ENCODE assay signal across 1 cellular context in the genomic region with DNA sequence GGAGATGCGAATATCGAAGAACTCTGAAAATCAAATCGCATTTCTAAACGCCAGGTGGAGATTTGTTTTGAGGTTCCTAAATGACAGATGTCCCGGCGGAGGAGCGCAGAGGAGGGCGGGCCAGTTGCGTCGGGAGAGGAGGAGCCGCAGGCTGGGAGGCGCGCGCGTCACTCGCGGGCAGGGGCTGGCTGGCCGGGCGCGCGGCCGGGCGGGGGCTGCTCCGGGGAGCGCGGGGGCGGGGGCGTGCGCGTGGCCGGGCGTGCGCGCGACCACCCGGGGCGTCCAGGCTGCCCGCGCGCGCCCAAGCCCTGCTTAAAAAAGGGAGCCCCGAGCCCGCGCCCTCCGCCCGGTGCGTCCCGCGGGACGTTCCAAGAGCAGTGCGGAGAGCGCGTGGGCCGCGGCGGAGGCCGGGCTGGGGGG.
A peak's percentile ranks its signal among the peaks of the same experiment; 100 is the strongest.
TF ChIP-seq lines count a peak whose summit lies in the region.

No MANE protein-coding gene starts in this region.

TF ChIP-seq in HEK293, 187 proteins besides CTCF, POLR2A, EP300 and RAD21 (continued from another document):
- TF ChIP-seq, protein P1, sequence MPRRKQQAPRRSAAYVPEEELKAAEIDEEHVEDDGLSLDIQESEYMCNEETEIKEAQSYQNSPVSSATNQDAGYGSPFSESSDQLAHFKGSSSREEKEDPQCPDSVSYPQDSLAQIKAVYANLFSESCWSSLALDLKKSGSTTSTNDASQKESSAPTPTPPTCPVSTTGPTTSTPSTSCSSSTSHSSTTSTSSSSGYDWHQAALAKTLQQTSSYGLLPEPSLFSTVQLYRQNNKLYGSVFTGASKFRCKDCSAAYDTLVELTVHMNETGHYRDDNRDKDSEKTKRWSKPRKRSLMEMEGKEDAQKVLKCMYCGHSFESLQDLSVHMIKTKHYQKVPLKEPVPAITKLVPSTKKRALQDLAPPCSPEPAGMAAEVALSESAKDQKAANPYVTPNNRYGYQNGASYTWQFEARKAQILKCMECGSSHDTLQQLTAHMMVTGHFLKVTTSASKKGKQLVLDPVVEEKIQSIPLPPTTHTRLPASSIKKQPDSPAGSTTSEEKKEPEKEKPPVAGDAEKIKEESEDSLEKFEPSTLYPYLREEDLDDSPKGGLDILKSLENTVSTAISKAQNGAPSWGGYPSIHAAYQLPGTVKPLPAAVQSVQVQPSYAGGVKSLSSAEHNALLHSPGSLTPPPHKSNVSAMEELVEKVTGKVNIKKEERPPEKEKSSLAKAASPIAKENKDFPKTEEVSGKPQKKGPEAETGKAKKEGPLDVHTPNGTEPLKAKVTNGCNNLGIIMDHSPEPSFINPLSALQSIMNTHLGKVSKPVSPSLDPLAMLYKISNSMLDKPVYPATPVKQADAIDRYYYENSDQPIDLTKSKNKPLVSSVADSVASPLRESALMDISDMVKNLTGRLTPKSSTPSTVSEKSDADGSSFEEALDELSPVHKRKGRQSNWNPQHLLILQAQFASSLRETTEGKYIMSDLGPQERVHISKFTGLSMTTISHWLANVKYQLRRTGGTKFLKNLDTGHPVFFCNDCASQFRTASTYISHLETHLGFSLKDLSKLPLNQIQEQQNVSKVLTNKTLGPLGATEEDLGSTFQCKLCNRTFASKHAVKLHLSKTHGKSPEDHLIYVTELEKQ (tag by site-specific recombination; IDR thresholded peaks at IDR 0.05; ENCODE audit: borderline replicate concordance) = 0 out of 2 replicates have a peak, but pooled peaks have one; percentile 43
- TF ChIP-seq ZNF19 (tag by site-specific recombination; IDR thresholded peaks at IDR 0.05; ENCODE audit: low read depth) (no peak), SP7 (tag by site-specific recombination; IDR thresholded peaks at IDR 0.05) (peak; percentile 62), ZNF792 (tag by site-specific recombination; IDR thresholded peaks at IDR 0.05) (no peak), ZSCAN23 (tag by site-specific recombination; IDR thresholded peaks at IDR 0.05) (no peak), SETDB1 (IDR thresholded peaks at IDR 0.05; ENCODE audit: insufficient read length, low read length) (no peak), ZBTB1 (tag by site-specific recombination; IDR thresholded peaks at IDR 0.05) (no peak), ZNF423 (tag by site-specific recombination; IDR thresholded peaks at IDR 0.05) (peak; percentile 42), ZNF184 (tag by site-specific recombination; IDR thresholded peaks at IDR 0.05) (no peak), ZNF596 (tag by site-specific recombination; IDR thresholded peaks at IDR 0.05) (no peak), ZNF707 (tag by site-specific recombination; IDR thresholded peaks at IDR 0.05) (no peak), ZBTB17 (tag by site-specific recombination; IDR thresholded peaks at IDR 0.05) (peak; percentile 58; the same call in 1 of the 2 replicates), IKZF3 (tag by site-specific recombination; IDR thresholded peaks at IDR 0.05) (peak; percentile 32; the same call in 1 of the 2 replicates), ZFP3 (tag by site-specific recombination; IDR thresholded peaks at IDR 0.05; ENCODE audit: low read depth) (no peak), ZNF561 (tag by site-specific recombination; IDR thresholded peaks at IDR 0.05; ENCODE audit: borderline replicate concordance) (no peak), MZF1 (tag by site-specific recombination; IDR thresholded peaks at IDR 0.05; ENCODE audit: borderline replicate concordance) (no peak), ZBTB8A (tag by site-specific recombination; IDR thresholded peaks at IDR 0.05) (peak; percentile 83; the same call in 1 of the 2 replicates), ZXDB (tag by site-specific recombination; IDR thresholded peaks at IDR 0.05) (0 out of 2 replicates have a peak, but pooled peaks have one; percentile 20), ZNF112 (tag by site-specific recombination; IDR thresholded peaks at IDR 0.05) (no peak), ZNF175 (tag by site-specific recombination; IDR thresholded peaks at IDR 0.05) (no peak), ZNF292 (tag by site-specific recombination; IDR thresholded peaks at IDR 0.05; ENCODE audit: borderline replicate concordance, low read depth) (no peak), ZIC2 (tag by site-specific recombination; IDR thresholded peaks at IDR 0.05) (no peak), ZNF624 (tag by site-specific recombination; IDR thresholded peaks at IDR 0.05) (no peak), ZNF768 (tag by site-specific recombination; IDR thresholded peaks at IDR 0.05) (no peak), SP2 (tag by site-specific recombination; IDR thresholded peaks at IDR 0.05) (peak; percentile 72)
- TF ChIP-seq, protein P2, sequence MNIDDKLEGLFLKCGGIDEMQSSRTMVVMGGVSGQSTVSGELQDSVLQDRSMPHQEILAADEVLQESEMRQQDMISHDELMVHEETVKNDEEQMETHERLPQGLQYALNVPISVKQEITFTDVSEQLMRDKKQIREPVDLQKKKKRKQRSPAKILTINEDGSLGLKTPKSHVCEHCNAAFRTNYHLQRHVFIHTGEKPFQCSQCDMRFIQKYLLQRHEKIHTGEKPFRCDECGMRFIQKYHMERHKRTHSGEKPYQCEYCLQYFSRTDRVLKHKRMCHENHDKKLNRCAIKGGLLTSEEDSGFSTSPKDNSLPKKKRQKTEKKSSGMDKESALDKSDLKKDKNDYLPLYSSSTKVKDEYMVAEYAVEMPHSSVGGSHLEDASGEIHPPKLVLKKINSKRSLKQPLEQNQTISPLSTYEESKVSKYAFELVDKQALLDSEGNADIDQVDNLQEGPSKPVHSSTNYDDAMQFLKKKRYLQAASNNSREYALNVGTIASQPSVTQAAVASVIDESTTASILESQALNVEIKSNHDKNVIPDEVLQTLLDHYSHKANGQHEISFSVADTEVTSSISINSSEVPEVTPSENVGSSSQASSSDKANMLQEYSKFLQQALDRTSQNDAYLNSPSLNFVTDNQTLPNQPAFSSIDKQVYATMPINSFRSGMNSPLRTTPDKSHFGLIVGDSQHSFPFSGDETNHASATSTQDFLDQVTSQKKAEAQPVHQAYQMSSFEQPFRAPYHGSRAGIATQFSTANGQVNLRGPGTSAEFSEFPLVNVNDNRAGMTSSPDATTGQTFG (tag by site-specific recombination; IDR thresholded peaks at IDR 0.05; ENCODE audit: borderline replicate concordance) = no peak
- TF ChIP-seq, protein P3, sequence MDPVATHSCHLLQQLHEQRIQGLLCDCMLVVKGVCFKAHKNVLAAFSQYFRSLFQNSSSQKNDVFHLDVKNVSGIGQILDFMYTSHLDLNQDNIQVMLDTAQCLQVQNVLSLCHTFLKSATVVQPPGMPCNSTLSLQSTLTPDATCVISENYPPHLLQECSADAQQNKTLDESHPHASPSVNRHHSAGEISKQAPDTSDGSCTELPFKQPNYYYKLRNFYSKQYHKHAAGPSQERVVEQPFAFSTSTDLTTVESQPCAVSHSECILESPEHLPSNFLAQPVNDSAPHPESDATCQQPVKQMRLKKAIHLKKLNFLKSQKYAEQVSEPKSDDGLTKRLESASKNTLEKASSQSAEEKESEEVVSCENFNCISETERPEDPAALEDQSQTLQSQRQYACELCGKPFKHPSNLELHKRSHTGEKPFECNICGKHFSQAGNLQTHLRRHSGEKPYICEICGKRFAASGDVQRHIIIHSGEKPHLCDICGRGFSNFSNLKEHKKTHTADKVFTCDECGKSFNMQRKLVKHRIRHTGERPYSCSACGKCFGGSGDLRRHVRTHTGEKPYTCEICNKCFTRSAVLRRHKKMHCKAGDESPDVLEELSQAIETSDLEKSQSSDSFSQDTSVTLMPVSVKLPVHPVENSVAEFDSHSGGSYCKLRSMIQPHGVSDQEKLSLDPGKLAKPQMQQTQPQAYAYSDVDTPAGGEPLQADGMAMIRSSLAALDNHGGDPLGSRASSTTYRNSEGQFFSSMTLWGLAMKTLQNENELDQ (tag by site-specific recombination; IDR thresholded peaks at IDR 0.05; ENCODE audit: low read depth) = no peak
- TF ChIP-seq, protein P4, sequence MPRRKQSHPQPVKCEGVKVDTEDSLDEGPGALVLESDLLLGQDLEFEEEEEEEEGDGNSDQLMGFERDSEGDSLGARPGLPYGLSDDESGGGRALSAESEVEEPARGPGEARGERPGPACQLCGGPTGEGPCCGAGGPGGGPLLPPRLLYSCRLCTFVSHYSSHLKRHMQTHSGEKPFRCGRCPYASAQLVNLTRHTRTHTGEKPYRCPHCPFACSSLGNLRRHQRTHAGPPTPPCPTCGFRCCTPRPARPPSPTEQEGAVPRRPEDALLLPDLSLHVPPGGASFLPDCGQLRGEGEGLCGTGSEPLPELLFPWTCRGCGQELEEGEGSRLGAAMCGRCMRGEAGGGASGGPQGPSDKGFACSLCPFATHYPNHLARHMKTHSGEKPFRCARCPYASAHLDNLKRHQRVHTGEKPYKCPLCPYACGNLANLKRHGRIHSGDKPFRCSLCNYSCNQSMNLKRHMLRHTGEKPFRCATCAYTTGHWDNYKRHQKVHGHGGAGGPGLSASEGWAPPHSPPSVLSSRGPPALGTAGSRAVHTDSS (tag by site-specific recombination; IDR thresholded peaks at IDR 0.05) = no peak
- TF ChIP-seq, protein P5, sequence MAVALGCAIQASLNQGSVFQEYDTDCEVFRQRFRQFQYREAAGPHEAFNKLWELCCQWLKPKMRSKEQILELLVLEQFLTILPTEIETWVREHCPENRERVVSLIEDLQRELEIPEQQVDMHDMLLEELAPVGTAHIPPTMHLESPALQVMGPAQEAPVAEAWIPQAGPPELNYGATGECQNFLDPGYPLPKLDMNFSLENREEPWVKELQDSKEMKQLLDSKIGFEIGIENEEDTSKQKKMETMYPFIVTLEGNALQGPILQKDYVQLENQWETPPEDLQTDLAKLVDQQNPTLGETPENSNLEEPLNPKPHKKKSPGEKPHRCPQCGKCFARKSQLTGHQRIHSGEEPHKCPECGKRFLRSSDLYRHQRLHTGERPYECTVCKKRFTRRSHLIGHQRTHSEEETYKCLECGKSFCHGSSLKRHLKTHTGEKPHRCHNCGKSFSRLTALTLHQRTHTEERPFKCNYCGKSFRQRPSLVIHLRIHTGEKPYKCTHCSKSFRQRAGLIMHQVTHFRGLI (tag by site-specific recombination; IDR thresholded peaks at IDR 0.05) = 0 out of 2 replicates have a peak, but pooled peaks have one; percentile 70
- TF ChIP-seq, protein P6, sequence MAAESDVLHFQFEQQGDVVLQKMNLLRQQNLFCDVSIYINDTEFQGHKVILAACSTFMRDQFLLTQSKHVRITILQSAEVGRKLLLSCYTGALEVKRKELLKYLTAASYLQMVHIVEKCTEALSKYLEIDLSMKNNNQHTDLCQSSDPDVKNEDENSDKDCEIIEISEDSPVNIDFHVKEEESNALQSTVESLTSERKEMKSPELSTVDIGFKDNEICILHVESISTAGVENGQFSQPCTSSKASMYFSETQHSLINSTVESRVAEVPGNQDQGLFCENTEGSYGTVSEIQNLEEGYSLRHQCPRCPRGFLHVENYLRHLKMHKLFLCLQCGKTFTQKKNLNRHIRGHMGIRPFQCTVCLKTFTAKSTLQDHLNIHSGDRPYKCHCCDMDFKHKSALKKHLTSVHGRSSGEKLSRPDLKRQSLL (tag by site-specific recombination; IDR thresholded peaks at IDR 0.05) = no peak
- TF ChIP-seq, protein P7, sequence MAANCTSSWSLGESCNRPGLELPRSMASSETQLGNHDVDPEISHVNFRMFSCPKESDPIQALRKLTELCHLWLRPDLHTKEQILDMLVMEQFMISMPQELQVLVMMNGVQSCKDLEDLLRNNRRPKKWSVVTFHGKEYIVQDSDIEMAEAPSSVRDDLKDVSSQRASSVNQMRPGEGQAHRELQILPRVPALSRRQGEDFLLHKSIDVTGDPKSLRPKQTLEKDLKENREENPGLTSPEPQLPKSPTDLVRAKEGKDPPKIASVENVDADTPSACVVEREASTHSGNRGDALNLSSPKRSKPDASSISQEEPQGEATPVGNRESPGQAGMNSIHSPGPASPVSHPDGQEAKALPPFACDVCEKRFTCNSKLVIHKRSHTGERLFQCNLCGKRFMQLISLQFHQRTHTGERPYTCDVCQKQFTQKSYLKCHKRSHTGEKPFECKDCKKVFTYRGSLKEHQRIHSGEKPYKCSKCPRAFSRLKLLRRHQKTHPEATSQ (tag by site-specific recombination; IDR thresholded peaks at IDR 0.05) = no peak
